Comparison of ENCODE assay signal across 29 cellular contexts in the genomic region with DNA sequence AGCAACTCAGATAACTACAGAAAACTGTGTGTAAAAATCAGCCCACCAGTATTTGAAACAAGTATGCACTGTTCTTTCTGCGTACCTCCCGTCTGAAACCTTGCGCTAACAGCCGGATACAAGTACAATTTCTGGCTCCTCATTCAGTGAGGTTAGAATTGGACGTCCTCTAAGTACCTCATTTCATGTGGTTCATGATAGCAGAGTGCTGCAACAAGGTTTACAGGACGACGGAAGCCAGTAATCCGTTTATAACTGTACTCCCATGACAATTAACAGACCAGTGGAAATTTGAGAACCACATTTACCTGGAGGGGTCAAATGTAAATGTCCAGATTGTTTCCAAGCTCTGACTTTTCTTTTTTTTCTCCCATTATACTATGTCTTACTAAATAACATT. TPM values are rescaled to one million over a fixed set of nuclear protein-coding genes. Genes with fewer than 3 reads are reported as not detected.
DNase-seq lines count a peak whose midpoint lies in the region; ATAC-seq, FAIRE-seq and TF ChIP-seq lines count a peak whose summit lies in the region.
"Had no signal": no experiment of that assay in that cellular context is flagged by ENCODE, and none has a peak within 500 bp of the region (broad histone marks: within the 10 kb centered on the region; RNA-seq: fewer than 3 reads in every experiment).

No MANE protein-coding gene starts in this region.

- in situ Hi-C loops in K562 (cut with MboI) = no loop called here
- in situ Hi-C loops in GM23248 (cut with MboI) = no loop called here

- H3K79me2 ChIP-seq in K562 (ENCODE audit: control insufficient read depth, insufficient read depth, low read length) (no peaks in the 10 kb centered on the region), neural progenitor cell (ENCODE audit: low read depth) (peaks cover 58% of the 10 kb centered on the region), GM23248 (ENCODE audit: insufficient read depth) (no peaks in the 10 kb centered on the region)

- TF ChIP-seq POLR2A in K562 (conservative IDR thresholded peaks at IDR 0.05) = no peak

- peaks cover 61% of the 10 kb centered on the region for H3K36me3 Mint-ChIP-seq in neural progenitor cell
- H3K36me3 Mint-ChIP-seq: brain; CD4-positive, CD25-positive, alpha-beta regulatory T cell; T-cell had no signal

- H3K27ac Mint-ChIP-seq in neural progenitor cell = no peak overlapping the region
- H3K27ac Mint-ChIP-seq: activated CD8-positive, alpha-beta T cell treated with anti-CD3 and anti-CD28 coated beads, Interleukin-2, amount 10 ng/mL, durations not matched to agents 7 days and 5 days; CD4-positive, CD25-positive, alpha-beta regulatory T cell; stimulated activated naive CD8-positive, alpha-beta T cell treated with anti-CD3 and anti-CD28 coated beads, Interleukin-15, amount 100 ng/mL, for 72 hours; T-cell had no signal

- no peak for TF ChIP-seq EP300 in K562 (IDR thresholded peaks at IDR 0.05; ENCODE audit: low read length)

- H3K4me3 ChIP-seq in K562 = no peak overlapping the region
- no peak overlapping the region for H3K4me3 ChIP-seq in neural progenitor cell
- no peak overlapping the region for H3K4me3 ChIP-seq in GM23248
- H3K4me3 ChIP-seq: gastroesophageal sphincter, right lobe of liver, thyroid gland had no signal

- H3K9me3 ChIP-seq in K562 (replicated peaks; ENCODE audit: control insufficient read depth, insufficient read depth, low read depth, low read length) (no peaks in the 10 kb centered on the region), neural progenitor cell (ENCODE audit: low read depth) (no peaks in the 10 kb centered on the region), GM23248 (ENCODE audit: low read depth) (no peaks in the 10 kb centered on the region)
- H3K9me3 ChIP-seq: gastroesophageal sphincter, right lobe of liver, thyroid gland had no signal

- 3% methylated on average over 8 of the region's 8 CpGs for whole genome bisulfite sequencing in K562 (ENCODE audit: insufficient coverage, low coverage, missing lambda C conversion rate)
- 49 to 53% methylated on average over 8 of the region's 8 CpGs for WGBS in GM23248 (ENCODE audit: low coverage in 1 of 2, low lambda C conversion rate in 2 of 2, missing lambda C conversion rate in 2 of 2), 2 experiments

- H4K20me1 ChIP-seq in K562 (replicated peaks; ENCODE audit: control insufficient read depth, insufficient read depth, low read length) = no peaks in the 10 kb centered on the region
- H4K20me1 ChIP-seq in neural progenitor cell (ENCODE audit: low read depth) = no peaks in the 10 kb centered on the region
- no peaks in the 10 kb centered on the region for H4K20me1 ChIP-seq in GM23248 (ENCODE audit: insufficient read depth)

- H2AFZ ChIP-seq in K562 (ENCODE audit: low read depth, low read length) (peak overlapping the region; percentile 47; the same call in 1 of the 2 replicates), neural progenitor cell (replicated peaks) (no peak overlapping the region), GM23248 (no peak overlapping the region)

- FAIRE-seq in K562 (lab: Jason Lieb, UNC) = no peak
- FAIRE-seq: colon, islet of Langerhans had no signal

- H3K4me2 ChIP-seq in K562 (ENCODE audit: insufficient read depth, low read length) (no peak overlapping the region), neural progenitor cell (peak overlapping the region; percentile 8), GM23248 (ENCODE audit: unreplicated experiment) (no peak overlapping the region)

- BruUV-seq in K562 (replicated peaks; lab: Mats Ljungman, UMichigan) = no TSS peak

- ATAC-seq in K562 = no peak
- no peak for ATAC-seq in esophagus mucosa
- ATAC-seq: activated CD4-positive, CD25-positive, alpha-beta regulatory T cell treated with anti-CD3 and anti-CD28 coated beads, Interleukin-2, amount 50 U/mL, for 24 hours; activated CD8-positive, alpha-beta T cell treated with anti-CD3 and anti-CD28 coated beads, Interleukin-2, amount 10 ng/mL, durations not matched to agents 7 days and 5 days; gastroesophageal sphincter; left ventricle myocardium superior; right lobe of liver; stimulated activated naive CD8-positive, alpha-beta T cell treated with anti-CD3 and anti-CD28 coated beads, Interleukin-15, amount 100 ng/mL, for 72 hours; T-cell had no signal

- H3F3A ChIP-seq in neural progenitor cell (ENCODE audit: low read depth) = peaks cover 3% of the 10 kb centered on the region
- H3F3A ChIP-seq in GM23248 (ENCODE audit: insufficient read depth) = no peaks in the 10 kb centered on the region

- TF ChIP-seq CTCF in K562 (IDR thresholded peaks at IDR 0.05 in 2 of 3, conservative IDR thresholded peaks at IDR 0.05 in 1 of 3; ENCODE audit: insufficient read depth in 2 of 3, low read depth in 1 of 3, low read length in 3 of 3) = no peak
- TF ChIP-seq CTCF in neural progenitor cell (IDR thresholded peaks at IDR 0.05) = no peak

- peaks cover 37% of the 10 kb centered on the region for H3K9me3 Mint-ChIP-seq in neural progenitor cell
- H3K9me3 Mint-ChIP-seq: brain; nephron progenitor cell; stimulated activated naive CD8-positive, alpha-beta T cell treated with anti-CD3 and anti-CD28 coated beads, Interleukin-15, amount 100 ng/mL, for 72 hours; T-cell had no signal

- peaks cover 2% of the 10 kb centered on the region for H3K27me3 Mint-ChIP-seq in neural progenitor cell (ENCODE audit: insufficient read depth, low read depth)
- H3K27me3 Mint-ChIP-seq: brain; CD4-positive, CD25-positive, alpha-beta regulatory T cell; stimulated activated naive CD8-positive, alpha-beta T cell treated with anti-CD3 and anti-CD28 coated beads, Interleukin-15, amount 100 ng/mL, for 72 hours; T-cell had no signal

- CTCF ChIA-PET in K562 (lab: Yijun Ruan, JAX; ENCODE audit: low intra/inter-chr PET ratio) = no interaction called here

- no peak overlapping the region for H3K27ac ChIP-seq in K562 (ENCODE audit: extremely low read depth, low read depth, low read length)
- H3K27ac ChIP-seq in neural progenitor cell = peak overlapping the region; percentile 9
- no peak overlapping the region for H3K27ac ChIP-seq in GM23248
- H3K27ac ChIP-seq: gastroesophageal sphincter, right lobe of liver, thyroid gland had no signal

- POLR2A ChIA-PET in K562 (lab: Yijun Ruan, JAX) = no interaction called here

- TF ChIP-seq RAD21 in K562 (CRISPR knock-in tag; conservative IDR thresholded peaks at IDR 0.05 in 1 of 2, IDR thresholded peaks at IDR 0.05 in 1 of 2) = no peak

- H3K9me1 ChIP-seq in K562 (ENCODE audit: control insufficient read depth, insufficient read depth, low read length) = no peaks in the 10 kb centered on the region

- no peak overlapping the region for H3K4me3 Mint-ChIP-seq in neural progenitor cell
- H3K4me3 Mint-ChIP-seq: activated CD8-positive, alpha-beta T cell treated with anti-CD3 and anti-CD28 coated beads, Interleukin-2, amount 10 ng/mL, durations not matched to agents 7 days and 5 days; CD4-positive, CD25-positive, alpha-beta regulatory T cell; stimulated activated naive CD8-positive, alpha-beta T cell treated with anti-CD3 and anti-CD28 coated beads, Interleukin-15, amount 100 ng/mL, for 72 hours; T-cell had no signal

- intact Hi-C loops in K562 (cut with micrococcal nuclease) = no loop called here

- H3K4me1 Mint-ChIP-seq in neural progenitor cell = peaks cover 20% of the 10 kb centered on the region
- H3K4me1 Mint-ChIP-seq: CD4-positive, CD25-positive, alpha-beta regulatory T cell; stimulated activated naive CD8-positive, alpha-beta T cell treated with anti-CD3 and anti-CD28 coated beads, Interleukin-15, amount 100 ng/mL, for 72 hours; T-cell had no signal

- H3K9me2 ChIP-seq in GM23248 (ENCODE audit: insufficient read depth) = no peaks in the 10 kb centered on the region

- DNase-seq in Daoy (ENCODE audit: low read depth) (peak; percentile 52), M059J (ENCODE audit: low read depth) (peak; percentile 36), K562 (ENCODE audit: extremely low read depth in 1 of 4, low spot score in 3 of 4) (no peak), neural progenitor cell (ENCODE audit: low spot score) (no peak), NCI-H2029 treated with DMSO at 0.1 percent for 48 hours (lab: John Stamatoyannopoulos, UW) (no peak), DMS53 (lab: John Stamatoyannopoulos, UW) (no peak), GM23248 (no peak)
- DNase-seq: activated CD8-positive, alpha-beta T cell treated with anti-CD3 and anti-CD28 coated beads, Interleukin-2, amount 10 ng/mL, durations not matched to agents 7 days and 5 days; activated effector memory CD4-positive, alpha-beta T cell treated with anti-CD3 and anti-CD28 coated beads, Interleukin-2, amount 50 U/mL, for 16 hours; activated T-cell treated with anti-CD3 and anti-CD28 coated beads for 4 hours; CD4-positive, CD25-positive, alpha-beta regulatory T cell; effector memory CD4-positive, alpha-beta T cell; erythroblast; KBM-7; left ventricle myocardium superior; posterior cingulate gyrus; right lobe of liver; SHP77 treated with DMSO at 0.1 percent for 48 hours; stimulated activated naive CD8-positive, alpha-beta T cell treated with anti-CD3 and anti-CD28 coated beads, Interleukin-15, amount 100 ng/mL, for 72 hours; T-cell; thyroid gland had no signal

- H3K4me1 ChIP-seq in K562 (replicated peaks in 1 of 2; ENCODE audit: control insufficient read depth in 2 of 2, insufficient read depth in 2 of 2, low read length in 2 of 2) (peaks cover 0 to 9% of the 10 kb centered on the region in 2 experiments; a peak in 3 of 5 replicates), neural progenitor cell (peaks cover 47% of the 10 kb centered on the region), GM23248 (ENCODE audit: insufficient read depth) (peaks cover 15% of the 10 kb centered on the region; the same call in 1 of the 2 replicates)
- H3K4me1 ChIP-seq: right lobe of liver, thyroid gland had no signal

- no peak overlapping the region for H3K9ac ChIP-seq in K562 (ENCODE audit: insufficient read depth in 1 of 2, low read depth in 2 of 2, low read length in 2 of 2)
- no peak overlapping the region for H3K9ac ChIP-seq in neural progenitor cell
- no peak overlapping the region for H3K9ac ChIP-seq in GM23248

- H3K36me3 ChIP-seq in K562 (ENCODE audit: control insufficient read depth, insufficient read depth, low read length) = no peaks in the 10 kb centered on the region
- no peaks in the 10 kb centered on the region for H3K36me3 ChIP-seq in neural progenitor cell
- no peaks in the 10 kb centered on the region for H3K36me3 ChIP-seq in GM23248 (ENCODE audit: low read depth)
- H3K36me3 ChIP-seq: gastroesophageal sphincter, right lobe of liver, thyroid gland had no signal

- H3K27me3 ChIP-seq in K562 (ENCODE audit: control insufficient read depth in 2 of 2, insufficient read depth in 2 of 2, low read length in 2 of 2) = no peaks in the 10 kb centered on the region
- H3K27me3 ChIP-seq in neural progenitor cell = no peaks in the 10 kb centered on the region
- no peaks in the 10 kb centered on the region for H3K27me3 ChIP-seq in GM23248 (replicated peaks; ENCODE audit: insufficient read depth)
- H3K27me3 ChIP-seq: gastroesophageal sphincter, right lobe of liver, thyroid gland had no signal

RNA-seq across cellular contexts. Expression of a gene that starts 52.9 kb away (rescaled TPM):
- total RNA-seq in Daoy (2014; rRNA removed; shearing (Covaris generic)) = 33.9 and 40.5 TPM in 2 replicates
- total RNA-seq in M059J (2014; rRNA removed; shearing (Covaris generic)) = 46.7 and 66.4 TPM in 2 replicates
- not detected in 2 replicates for total RNA-seq in K562 (2011; cell fraction: chromatin; rRNA removed; ENCODE audit: low replicate concordance)
- total RNA-seq in K562 (2011; cell fraction: nucleolus; rRNA removed) = not detected in 2 replicates
- total RNA-seq in K562 (2011; cell fraction: nucleoplasm; rRNA removed) = 0.07 TPM in 1 of 2 replicates, not detected in the other
- total RNA-seq in K562 (2014; rRNA removed) (not detected in 2 replicates), K562 (2014; rRNA removed; fragmentation: Illumina TruSeq; extraction: Trizol) (not detected in 2 replicates), K562 (2015; rRNA removed; fragmentation: Illumina TruSeq; extraction: Trizol) (not detected in 2 replicates), K562 (2021) (0.02 and 0.04 TPM in 2 replicates), neural progenitor cell (ENCODE audit: low replicate concordance) (78.7 and 126 TPM in 2 replicates), esophagus mucosa (3.6 TPM)
- polyA plus RNA-seq in K562 (2011; rRNA removed) (0.01 TPM in 1 of 2 replicates, not detected in the other), K562 (2014; fragmentation: Illumina TruSeq; extraction: Trizol) (not detected in 2 replicates), K562 (2014; fragmentation: Nextera tagmentation; extraction: Ambion mirVana) (not detected), K562 (2014; rRNA removed) (not detected in 2 replicates), GM23248 (2016; fragmentation: Nextera tagmentation; extraction: Ambion mirVana) (0.83 and 1.0 TPM in 2 replicates)
- 0.01 TPM in 1 of 2 replicates, not detected in the other for polyA plus RNA-seq in K562 (2011; cell fraction: cytosol; rRNA removed)
- 0.24 TPM in 1 of 2 replicates, not detected in the other for polyA plus RNA-seq in K562 (2011; cell fraction: nucleus; rRNA removed)
- polyA plus RNA-seq in K562 (2012) = 0.10 TPM in 1 of 2 replicates, not detected in the other
- polyA minus RNA-seq in K562 (2011; rRNA and poly(A)+ RNA removed) = 0.04 and 0.06 TPM in 2 replicates
- not detected in 2 replicates for polyA minus RNA-seq in K562 (2011; cell fraction: cytosol; rRNA and poly(A)+ RNA removed)
- polyA minus RNA-seq in K562 (2011; cell fraction: nucleus; rRNA and poly(A)+ RNA removed) = under 0.01 TPM in 1 of 2 replicates, not detected in the other
- total RNA-seq in GM23248 (2014; rRNA removed; shearing (Covaris generic)) = 8.1 and 16.3 TPM in 2 replicates
- total RNA-seq: activated CD8-positive, alpha-beta T cell treated with anti-CD3 and anti-CD28 coated beads, Interleukin-2, amount 10 ng/mL, durations not matched to agents 7 days and 5 days; CD4-positive, CD25-positive, alpha-beta regulatory T cell; mononuclear cell had no signal
- polyA plus RNA-seq: CD4-positive, CD25-positive, alpha-beta regulatory T cell had no signal

Comparison
In these comparisons a context has a peak if more than half of its experiments do, and no peak if none do; other contexts are left out.
1. DNase-seq: peak in Daoy (single experiment) and M059J (single experiment); none in K562 (0 of 4), neural progenitor cell (single experiment), NCI-H2029 treated with DMSO at 0.1 percent for 48 hours (single experiment), DMS53 (single experiment) and GM23248 (single experiment).